Comparison of ENCODE assay signal across 7 cellular contexts in the genomic region with DNA sequence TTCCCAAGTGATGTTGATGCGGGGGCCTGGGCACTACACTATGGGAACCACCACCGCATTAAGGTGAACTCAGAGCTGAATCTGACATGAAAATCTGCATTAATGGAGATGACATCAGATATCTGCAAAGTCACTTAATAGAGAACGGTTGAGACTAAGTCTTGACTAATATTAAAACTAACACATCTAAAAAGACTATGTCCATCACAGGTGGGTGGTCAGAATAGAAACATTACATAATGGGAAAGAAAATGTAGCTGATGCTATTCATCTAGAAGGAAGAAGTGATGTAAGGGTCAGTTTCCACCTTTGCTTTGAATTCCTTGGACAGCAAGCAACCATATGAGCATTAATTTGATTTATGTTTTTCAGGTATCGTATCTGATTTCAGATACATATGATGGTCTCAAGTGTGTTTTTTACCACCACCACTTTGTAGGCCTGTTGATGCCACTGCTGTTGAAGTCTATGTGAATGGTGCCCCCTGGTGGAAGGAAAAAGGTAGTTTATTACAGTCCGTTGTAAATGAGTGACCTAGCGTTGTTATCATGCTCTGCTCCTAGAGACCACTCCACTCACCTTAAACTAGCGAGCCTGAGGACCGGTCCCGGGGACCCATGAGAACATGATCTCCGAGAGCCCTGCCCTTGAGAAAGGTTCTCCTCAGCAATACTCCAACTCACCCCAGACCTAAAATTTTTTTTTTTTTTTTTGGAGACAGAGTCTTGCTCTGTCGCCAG.
DNase-seq lines count a peak whose midpoint lies in the region; ATAC-seq and TF ChIP-seq lines count a peak whose summit lies in the region.

No MANE protein-coding gene starts in this region.

- TF ChIP-seq CTCF in GM12873 (IDR thresholded peaks at IDR 0.05; ENCODE audit: insufficient read depth, low read depth, low read length, missing control alignments) (peak; percentile 71), glutamatergic neuron (IDR thresholded peaks at IDR 0.05; ENCODE audit: partially characterized antibody, unreplicated experiment) (peak; percentile 86), psoas muscle (IDR thresholded peaks at IDR 0.05) (peak; percentile 83)

- peak overlapping the region; percentile 46 for H3K27ac ChIP-seq in psoas muscle

- CTCF ChIA-PET in activated naive CD4-positive, alpha-beta T cell treated with anti-CD3 and anti-CD28 coated beads, Interleukin-2, amount 10 ng/mL, durations not matched to agents 7 days and 5 days (lab: Charles Lee): interaction anchor here (0.6 to 4.4 kb wide), 22 partner anchors 12 to 292 kb away, joined by 3 to 20 read pairs (median 4); no protein-coding TSS in a partner anchor

- peak; percentile 64 for DNase-seq in HCEC 1CT
- peak; percentile 76 for DNase-seq in LoVo (ENCODE audit: low spot score)
- DNase-seq in RPMI7951 (ENCODE audit: low read depth): peak; percentile 69
- peak; percentile 57 for DNase-seq in activated naive CD4-positive, alpha-beta T cell treated with anti-CD3 and anti-CD28 coated beads, Interleukin-2, amount 10 ng/mL, durations not matched to agents 7 days and 5 days
- no peak for DNase-seq in glutamatergic neuron
- no peak for DNase-seq in psoas muscle

- peaks cover 0 to 34% of the 10 kb centered on the region in 2 donors for H3K36me3 ChIP-seq in psoas muscle (ENCODE audit: insufficient read depth in 1 of 2, low read depth in 1 of 2)

- H3K36me3 Mint-ChIP-seq in activated naive CD4-positive, alpha-beta T cell treated with anti-CD3 and anti-CD28 coated beads, Interleukin-2, amount 10 ng/mL, durations not matched to agents 7 days and 5 days: no peaks in the 10 kb centered on the region
- H3K36me3 Mint-ChIP-seq in glutamatergic neuron (ENCODE audit: unreplicated experiment): peaks cover 8% of the 10 kb centered on the region

- H3K4me3 Mint-ChIP-seq in activated naive CD4-positive, alpha-beta T cell treated with anti-CD3 and anti-CD28 coated beads, Interleukin-2, amount 10 ng/mL, durations not matched to agents 7 days and 5 days: no peak overlapping the region
- H3K4me3 Mint-ChIP-seq in glutamatergic neuron (ENCODE audit: unreplicated experiment): no peak overlapping the region

- peak; percentile 81 to 93 (median 86) for ATAC-seq in psoas muscle

- no peaks in the 10 kb centered on the region for H3K27me3 ChIP-seq in psoas muscle (ENCODE audit: insufficient read depth in 3 of 3, low read length in 2 of 3)

- H3K9me3 ChIP-seq in psoas muscle: no peaks in the 10 kb centered on the region

- no peak overlapping the region for H3K4me3 ChIP-seq in psoas muscle

- no peaks in the 10 kb centered on the region for H3K27me3 Mint-ChIP-seq in activated naive CD4-positive, alpha-beta T cell treated with anti-CD3 and anti-CD28 coated beads, Interleukin-2, amount 10 ng/mL, durations not matched to agents 7 days and 5 days
- peaks cover 3% of the 10 kb centered on the region for H3K27me3 Mint-ChIP-seq in glutamatergic neuron (ENCODE audit: unreplicated experiment)

- intact Hi-C loops in psoas muscle (cut with DNase I): loop anchor here (2.0 to 5.0 kb wide), 4 partner anchors 207 to 283 kb away; no protein-coding TSS in a partner anchor

- 40 to 49% (median 43%) methylated on average over 11 of the region's 11 CpGs for WGBS in psoas muscle, 3 donors

- H3K27ac Mint-ChIP-seq in activated naive CD4-positive, alpha-beta T cell treated with anti-CD3 and anti-CD28 coated beads, Interleukin-2, amount 10 ng/mL, durations not matched to agents 7 days and 5 days: no peak overlapping the region
- no peak overlapping the region for H3K27ac Mint-ChIP-seq in glutamatergic neuron (ENCODE audit: unreplicated experiment)

- no peaks in the 10 kb centered on the region for H3K9me3 Mint-ChIP-seq in activated naive CD4-positive, alpha-beta T cell treated with anti-CD3 and anti-CD28 coated beads, Interleukin-2, amount 10 ng/mL, durations not matched to agents 7 days and 5 days
- peaks cover 2% of the 10 kb centered on the region for H3K9me3 Mint-ChIP-seq in glutamatergic neuron (ENCODE audit: unreplicated experiment)

- peaks cover 9% of the 10 kb centered on the region for H3K4me1 Mint-ChIP-seq in activated naive CD4-positive, alpha-beta T cell treated with anti-CD3 and anti-CD28 coated beads, Interleukin-2, amount 10 ng/mL, durations not matched to agents 7 days and 5 days
- H3K4me1 Mint-ChIP-seq in glutamatergic neuron (ENCODE audit: low read depth, unreplicated experiment): no peaks in the 10 kb centered on the region

- peaks cover 10% of the 10 kb centered on the region for H3K4me1 ChIP-seq in psoas muscle

Comparison
In these comparisons a context has a peak if more than half of its experiments do, and no peak if none do; other contexts are left out.
1. DNase-seq: peak in HCEC 1CT (single experiment), LoVo (single experiment), RPMI7951 (single experiment) and activated naive CD4-positive, alpha-beta T cell treated with anti-CD3 and anti-CD28 coated beads, Interleukin-2, amount 10 ng/mL, durations not matched to agents 7 days and 5 days (single experiment); none in glutamatergic neuron (single experiment) and psoas muscle (0 of 2).
2. Peak in every context shown above with its lines, with median percentiles within 50 percentile points of each other: CTCF ChIP-seq.